24 cellular contexts compared by ENCODE assay signal in genomic region chr16:79798416-79799053, GRCh38.
"Had no signal": no experiment of that assay in that cellular context is flagged by ENCODE, and none has a peak within 500 bp of the region (broad histone marks: within the 10 kb centered on the region; RNA-seq: fewer than 3 reads in every experiment).

No MANE protein-coding gene starts in this region.

- DNase-seq: activated B cell treated with CpG ODN at 0.5 μM for 24 hours; activated CD4-positive, alpha-beta T cell treated with anti-CD3 and anti-CD28 coated beads for 48 hours; activated CD4-positive, alpha-beta T cell treated with anti-CD3 and anti-CD28 coated beads, Interleukin-2, amount 50 U/mL, for 1 hour; activated CD4-positive, alpha-beta T cell treated with anti-CD3 and anti-CD28 coated beads, Interleukin-2, amount 50 U/mL, for 48 hours; activated CD8-positive, alpha-beta memory T cell treated with anti-CD3 and anti-CD28 coated beads for 24 hours; activated CD8-positive, alpha-beta T cell treated with anti-CD3 and anti-CD28 coated beads for 36 hours; activated effector memory CD4-positive, alpha-beta T cell treated with Interleukin-2 at 50 U/mL for 16 hours; activated gamma-delta T cell treated with Interleukin-2 at 50 U/mL for 16 hours; activated naive CD4-positive, alpha-beta T cell treated with anti-CD3 and anti-CD28 coated beads, Interleukin-2, amount 50 U/mL, for 16 hours; activated naive CD4-positive, alpha-beta T cell treated with Interleukin-2 at 50 U/mL for 16 hours; activated T-cell treated with anti-CD3 and anti-CD28 coated beads, Interleukin-2, amount 50 U/mL, for 4 hours; amniotic stem cell; brain microvascular endothelial cell; dorsolateral prefrontal cortex; effector memory CD4-positive, alpha-beta T cell; endodermal cell; foreskin melanocyte; T-helper 17 cell; T1000; WERI-Rb-1 had no signal

- ATAC-seq: activated CD4-positive, CD25-positive, alpha-beta regulatory T cell treated with anti-CD3 and anti-CD28 coated beads, Interleukin-2, amount 50 U/mL, for 24 hours; activated CD8-positive, alpha-beta T cell treated with anti-CD3 and anti-CD28 coated beads for 36 hours; activated T-cell treated with anti-CD3 and anti-CD28 coated beads, Interleukin-2, amount 50 U/mL, for 4 hours; activated T-helper 17 cell treated with anti-CD3 and anti-CD28 coated beads, Interleukin-2, amount 50 U/mL, for 72 hours; esophagus mucosa; gastroesophageal sphincter; T-helper 17 cell had no signal
